ENCODE assay signal across 20 cellular contexts in genomic region chr14:99663716-99664635, GRCh38. TPM values are rescaled to one million over a fixed set of nuclear protein-coding genes. Genes with fewer than 3 reads are reported as not detected.
DNase-seq lines count a peak whose midpoint lies in the region; ATAC-seq and TF ChIP-seq lines count a peak whose summit lies in the region.
"Had no signal": no experiment of that assay in that cellular context is flagged by ENCODE, and none has a peak within 500 bp of the region (broad histone marks: within the 10 kb centered on the region; RNA-seq: fewer than 3 reads in every experiment).

No MANE protein-coding gene starts in this region.

- H3K4me1 ChIP-seq in SK-N-SH (ENCODE audit: control insufficient read depth in 1 of 2, insufficient read depth in 2 of 2, low read depth in 1 of 2, low read length in 1 of 2): no peaks in the 10 kb centered on the region

- 76% methylated on average over 10 of the region's 14 CpGs for WGBS in SK-N-SH (ENCODE audit: low lambda C conversion rate)

- H3K27ac Mint-ChIP-seq in activated CD4-positive, alpha-beta T cell treated with anti-CD3 and anti-CD28 coated beads, Interleukin-2, amount 10 ng/mL, durations not matched to agents 24 days and 14 days: no peak overlapping the region
- H3K27ac Mint-ChIP-seq: activated CD8-positive, alpha-beta T cell treated with anti-CD3 and anti-CD28 coated beads for 36 hours; stimulated activated naive CD8-positive, alpha-beta T cell treated with anti-CD3 and anti-CD28 coated beads, Interleukin-15, amount 100 ng/mL, for 72 hours had no signal

- no peaks in the 10 kb centered on the region for H3K9me3 ChIP-seq in SK-N-SH
- H3K9me3 ChIP-seq: esophagus muscularis mucosa had no signal

- peaks cover 29% of the 10 kb centered on the region for H3K27me3 Mint-ChIP-seq in activated CD4-positive, alpha-beta T cell treated with anti-CD3 and anti-CD28 coated beads, Interleukin-2, amount 10 ng/mL, durations not matched to agents 24 days and 14 days

- H3K9me3 Mint-ChIP-seq in activated CD4-positive, alpha-beta T cell treated with anti-CD3 and anti-CD28 coated beads, Interleukin-2, amount 10 ng/mL, durations not matched to agents 24 days and 14 days: no peaks in the 10 kb centered on the region
- H3K9me3 Mint-ChIP-seq: activated CD8-positive, alpha-beta T cell treated with anti-CD3 and anti-CD28 coated beads for 36 hours; activated T-cell treated with anti-CD3 and anti-CD28 coated beads, Interleukin-2, amount 50 U/mL, for 4 hours; stimulated activated naive CD8-positive, alpha-beta T cell treated with anti-CD3 and anti-CD28 coated beads, Interleukin-15, amount 100 ng/mL, for 72 hours had no signal

- no peaks in the 10 kb centered on the region for H3K36me3 ChIP-seq in SK-N-SH (replicated peaks in 1 of 2; ENCODE audit: control insufficient read depth in 1 of 2, insufficient read depth in 2 of 2, low read length in 1 of 2)

- intact Hi-C loops in activated CD4-positive, alpha-beta T cell treated with anti-CD3 and anti-CD28 coated beads, Interleukin-2, amount 10 ng/mL, durations not matched to agents 24 days and 14 days (cut with micrococcal nuclease): no loop called here

- CTCF ChIA-PET in SK-N-SH (lab: Yijun Ruan, JAX): interaction anchor here (0.9 to 1.1 kb wide), 3 partner anchors 13 to 146 kb away, joined by 3 read pairs; no protein-coding TSS in a partner anchor

- DNase-seq in SK-N-SH (no peak), caudate nucleus (lab: John Stamatoyannopoulos, UW) (peak in 23 of 61 donors; percentile 6 to 80 (median 57)), left lobe of liver (ENCODE audit: low spot score) (no peak), D341Med (ENCODE audit: low spot score) (no peak), A172 (ENCODE audit: low spot score) (no peak)
- no peak for DNase-seq in activated CD4-positive, alpha-beta T cell treated with anti-CD3 and anti-CD28 coated beads, Interleukin-2, amount 10 ng/mL, durations not matched to agents 24 days and 14 days
- DNase-seq: activated CD8-positive, alpha-beta T cell treated with anti-CD3 and anti-CD28 coated beads for 36 hours; activated naive CD4-positive, alpha-beta T cell treated with anti-CD3 and anti-CD28 coated beads, Interleukin-2, amount 50 U/mL, for 16 hours; activated T-cell treated with anti-CD3 and anti-CD28 coated beads, Interleukin-2, amount 50 U/mL, for 4 hours; dermis blood vessel endothelial cell; kidney glomerular epithelial cell; midbrain; NCI-H1092; stimulated activated naive CD8-positive, alpha-beta T cell treated with anti-CD3 and anti-CD28 coated beads, Interleukin-15, amount 100 ng/mL, for 72 hours had no signal

- H3K27ac ChIP-seq in SK-N-SH (ENCODE audit: low read depth in 2 of 2, low read length in 1 of 2): no peak overlapping the region
- peak overlapping the region; percentile 40 for H3K27ac ChIP-seq in caudate nucleus (ENCODE audit: low read depth, low read length)
- H3K27ac ChIP-seq: esophagus muscularis mucosa, KMS-11, VCaP had no signal

- no peak for TF ChIP-seq EP300 in SK-N-SH (IDR thresholded peaks at IDR 0.05; ENCODE audit: borderline replicate concordance in 1 of 2, low read depth in 1 of 2, low read length in 1 of 2)

- no peak overlapping the region for H2AFZ ChIP-seq in SK-N-SH (ENCODE audit: low read depth)

- no peaks in the 10 kb centered on the region for H3K9me2 ChIP-seq in SK-N-SH

- no peaks in the 10 kb centered on the region for H3K79me2 ChIP-seq in SK-N-SH (ENCODE audit: insufficient read depth)

- TF ChIP-seq CTCF in SK-N-SH (IDR thresholded peaks at IDR 0.05): no peak

- H3K4me3 ChIP-seq in SK-N-SH (ENCODE audit: low read depth in 2 of 2, low read length in 1 of 2): no peak overlapping the region
- H3K4me3 ChIP-seq: esophagus muscularis mucosa had no signal

- POLR2A ChIA-PET in SK-N-SH (lab: Yijun Ruan, JAX): no interaction called here

- no peaks in the 10 kb centered on the region for H3K27me3 ChIP-seq in SK-N-SH (ENCODE audit: insufficient read depth)

- no peak overlapping the region for H3K9ac ChIP-seq in SK-N-SH
- H3K9ac ChIP-seq: KMS-11 had no signal

- no peaks in the 10 kb centered on the region for H3K36me3 Mint-ChIP-seq in activated CD4-positive, alpha-beta T cell treated with anti-CD3 and anti-CD28 coated beads, Interleukin-2, amount 10 ng/mL, durations not matched to agents 24 days and 14 days (ENCODE audit: low read depth)

- H3K4me1 Mint-ChIP-seq in activated CD4-positive, alpha-beta T cell treated with anti-CD3 and anti-CD28 coated beads, Interleukin-2, amount 10 ng/mL, durations not matched to agents 24 days and 14 days: peaks cover 1% of the 10 kb centered on the region

- no peaks in the 10 kb centered on the region for H4K20me1 ChIP-seq in SK-N-SH (ENCODE audit: insufficient read depth)

- ATAC-seq in SK-N-SH treated with all-trans-retinoic acid at 6 μM for 48 hours: peak; percentile 45
- peak; percentile 40 for ATAC-seq in left lobe of liver
- no peak for ATAC-seq in HG02938 (IDR thresholded peaks at IDR 0.05; ENCODE audit: unreplicated experiment)
- ATAC-seq: activated CD8-positive, alpha-beta T cell treated with anti-CD3 and anti-CD28 coated beads for 36 hours; activated T-cell treated with anti-CD3 and anti-CD28 coated beads, Interleukin-2, amount 50 U/mL, for 4 hours; right cardiac atrium; stimulated activated naive CD8-positive, alpha-beta T cell treated with anti-CD3 and anti-CD28 coated beads, Interleukin-15, amount 100 ng/mL, for 72 hours had no signal

- no peak for TF ChIP-seq RAD21 in SK-N-SH (IDR thresholded peaks at IDR 0.05; ENCODE audit: low read length)

- no peaks in the 10 kb centered on the region for H3F3A ChIP-seq in SK-N-SH (replicated peaks; ENCODE audit: insufficient read depth)

- no peak overlapping the region for H3K4me2 ChIP-seq in SK-N-SH
- H3K4me2 ChIP-seq: KMS-11 had no signal

- H3K4me3 Mint-ChIP-seq in activated CD4-positive, alpha-beta T cell treated with anti-CD3 and anti-CD28 coated beads, Interleukin-2, amount 10 ng/mL, durations not matched to agents 24 days and 14 days: no peak overlapping the region
- H3K4me3 Mint-ChIP-seq: activated CD8-positive, alpha-beta T cell treated with anti-CD3 and anti-CD28 coated beads for 36 hours; activated T-cell treated with anti-CD3 and anti-CD28 coated beads, Interleukin-2, amount 50 U/mL, for 4 hours; stimulated activated naive CD8-positive, alpha-beta T cell treated with anti-CD3 and anti-CD28 coated beads, Interleukin-15, amount 100 ng/mL, for 72 hours had no signal

TF ChIP-seq in SK-N-SH treated with all-trans-retinoic acid at 6 μM for 48 hours, 23 proteins besides CTCF, POLR2A, EP300 and RAD21 (continues in another document):
- TF ChIP-seq TCF4 (CRISPR knock-in tag; IDR thresholded peaks at IDR 0.05; ENCODE audit: borderline replicate concordance): no peak
- no peak for TF ChIP-seq TOX (CRISPR knock-in tag; IDR thresholded peaks at IDR 0.05; ENCODE audit: borderline replicate concordance)
- no peak for TF ChIP-seq ZC3H10 (CRISPR knock-in tag; IDR thresholded peaks at IDR 0.05)

TF ChIP-seq in SK-N-SH, 30 proteins besides CTCF, POLR2A, EP300 and RAD21 (continues in another document):
- TF ChIP-seq PBX3 (IDR thresholded peaks at IDR 0.05) (no peak), RFX5 (IDR thresholded peaks at IDR 0.05; ENCODE audit: low read length) (no peak), POLR2AphosphoS5 (IDR thresholded peaks at IDR 0.05; ENCODE audit: low read depth, low read length) (no peak), USF1 (IDR thresholded peaks at IDR 0.05; ENCODE audit: borderline replicate concordance, low read depth) (no peak), FOXJ3 (CRISPR knock-in tag; IDR thresholded peaks at IDR 0.05) (no peak), MAX (IDR thresholded peaks at IDR 0.05; ENCODE audit: low read depth) (no peak), SIN3A (IDR thresholded peaks at IDR 0.05; ENCODE audit: borderline replicate concordance, low read depth, low read length) (no peak)

RNA-seq across cellular contexts. Expression of gene HHIPL1, which starts 19.0 kb away (rescaled TPM):
- 0.02 TPM in 2 replicates for polyA plus RNA-seq in SK-N-SH (2012; rRNA removed)
- polyA plus RNA-seq in SK-N-SH (2012; cell fraction: cytosol; rRNA removed): 0.01 and 0.03 TPM in 2 replicates
- 0.01 and 0.05 TPM in 2 replicates for polyA plus RNA-seq in SK-N-SH (2012; cell fraction: nucleus; rRNA removed)
- 0.96 TPM for total RNA-seq in left lobe of liver
- not detected in 2 replicates for total RNA-seq in A172 (2014; rRNA removed; shearing (Covaris generic))
- not detected in 2 replicates for total RNA-seq in activated CD4-positive, alpha-beta T cell treated with anti-CD3 and anti-CD28 coated beads, Interleukin-2, amount 10 ng/mL, durations not matched to agents 24 days and 14 days
- total RNA-seq: activated T-cell treated with anti-CD3 and anti-CD28 coated beads, Interleukin-2, amount 50 U/mL, for 4 hours had no signal

RNA-seq across cellular contexts. Expression of gene CYP46A1, which starts 20.1 kb away (rescaled TPM):
- polyA plus RNA-seq in SK-N-SH (2012; rRNA removed): 0.18 and 0.30 TPM in 2 replicates
- 0.21 and 0.26 TPM in 2 replicates for polyA plus RNA-seq in SK-N-SH (2012; cell fraction: cytosol; rRNA removed)
- 1.1 and 1.4 TPM in 2 replicates for polyA plus RNA-seq in SK-N-SH (2012; cell fraction: nucleus; rRNA removed)
- 1.5 TPM for total RNA-seq in left lobe of liver
- total RNA-seq in A172 (2014; rRNA removed; shearing (Covaris generic)): 0.12 and 0.96 TPM in 2 replicates
- 0.02 and 0.05 TPM in 2 replicates for total RNA-seq in activated CD4-positive, alpha-beta T cell treated with anti-CD3 and anti-CD28 coated beads, Interleukin-2, amount 10 ng/mL, durations not matched to agents 24 days and 14 days

RNA-seq across cellular contexts. Expression of gene CCDC85C, which starts 60.0 kb away (rescaled TPM):
- polyA plus RNA-seq in SK-N-SH (2012; rRNA removed): 9.6 and 10.6 TPM in 2 replicates
- polyA plus RNA-seq in SK-N-SH (2012; cell fraction: cytosol; rRNA removed): 5.3 and 8.4 TPM in 2 replicates
- polyA plus RNA-seq in SK-N-SH (2012; cell fraction: nucleus; rRNA removed): 12.9 and 13.1 TPM in 2 replicates
- 25.0 TPM for total RNA-seq in left lobe of liver
- 49.6 and 84.9 TPM in 2 replicates for total RNA-seq in A172 (2014; rRNA removed; shearing (Covaris generic))
- total RNA-seq in activated CD4-positive, alpha-beta T cell treated with anti-CD3 and anti-CD28 coated beads, Interleukin-2, amount 10 ng/mL, durations not matched to agents 24 days and 14 days: 6.7 TPM in 2 replicates
